ENCODE assay signal across 9 cellular contexts in genomic region chr3:10116928-10117327, GRCh38. TPM values are rescaled to one million over a fixed set of nuclear protein-coding genes. Genes with fewer than 3 reads are reported as not detected.
DNase-seq lines count a peak whose midpoint lies in the region; ATAC-seq lines count a peak whose summit lies in the region.
"Had no signal": no experiment of that assay in that cellular context is flagged by ENCODE, and none has a peak within 500 bp of the region (broad histone marks: within the 10 kb centered on the region; RNA-seq: fewer than 3 reads in every experiment).

No MANE protein-coding gene starts in this region.

- H3K4me1 Mint-ChIP-seq in stimulated activated naive CD8-positive, alpha-beta T cell treated with anti-CD3 and anti-CD28 coated beads, Interleukin-15, Interleukin-2, amounts not matched to agents 100 ng/mL and 50 ng/mL, for 24 hours (ENCODE audit: low read depth) = peaks cover 49% of the 10 kb centered on the region
- H3K4me1 Mint-ChIP-seq in activated CD4-positive, alpha-beta memory T cell treated with anti-CD3 and anti-CD28 coated beads, Interleukin-2, amount 10 ng/mL, durations not matched to agents 7 days and 5 days = peaks cover 47% of the 10 kb centered on the region
- H3K4me1 Mint-ChIP-seq in immature natural killer cell = peaks cover 30 to 53% of the 10 kb centered on the region in 2 donors

- CTCF ChIA-PET in activated CD4-positive, alpha-beta memory T cell treated with anti-CD3 and anti-CD28 coated beads, Interleukin-2, amount 10 ng/mL, durations not matched to agents 7 days and 5 days (lab: Charles Lee) = interaction anchor here (0.6 to 1.7 kb wide), 8 partner anchors 12 to 422 kb away, joined by 3 to 7 read pairs (median 4); no protein-coding TSS in a partner anchor

- POLR2A ChIA-PET in activated CD4-positive, alpha-beta memory T cell treated with anti-CD3 and anti-CD28 coated beads, Interleukin-2, amount 10 ng/mL, durations not matched to agents 7 days and 5 days (lab: Charles Lee) = interaction anchor here (0.7 to 1.7 kb wide), 7 partner anchors 10 to 204 kb away, joined by 3 to 6 read pairs (median 3); partner anchors contain the start of genes SEC13 and VHL

- no peak for ATAC-seq in stimulated activated naive CD8-positive, alpha-beta T cell treated with anti-CD3 and anti-CD28 coated beads, Interleukin-15, Interleukin-2, amounts not matched to agents 100 U/mL and 50 U/mL, for 24 hours
- no peak for ATAC-seq in GM19351 (IDR thresholded peaks at IDR 0.05; ENCODE audit: unreplicated experiment)
- ATAC-seq in HG02870 (IDR thresholded peaks at IDR 0.05; ENCODE audit: unreplicated experiment) = no peak

- H3K27me3 Mint-ChIP-seq in stimulated activated naive CD8-positive, alpha-beta T cell treated with anti-CD3 and anti-CD28 coated beads, Interleukin-15, Interleukin-2, amounts not matched to agents 100 ng/mL and 50 ng/mL, for 24 hours = peaks cover 1% of the 10 kb centered on the region
- H3K27me3 Mint-ChIP-seq in activated CD4-positive, alpha-beta memory T cell treated with anti-CD3 and anti-CD28 coated beads, Interleukin-2, amount 10 ng/mL, durations not matched to agents 7 days and 5 days = no peaks in the 10 kb centered on the region
- peaks cover 2 to 12% (median 10%) of the 10 kb centered on the region in 3 donors for H3K27me3 Mint-ChIP-seq in immature natural killer cell (ENCODE audit: low read depth in 3 of 3)

- DNase-seq in stimulated activated naive CD8-positive, alpha-beta T cell treated with anti-CD3 and anti-CD28 coated beads, Interleukin-15, Interleukin-2, amounts not matched to agents 100 U/mL and 50 U/mL, for 24 hours = no peak
- DNase-seq in activated CD4-positive, alpha-beta memory T cell treated with anti-CD3 and anti-CD28 coated beads, Interleukin-2, amount 10 ng/mL, durations not matched to agents 7 days and 5 days = no peak
- DNase-seq in immature natural killer cell = no peak
- no peak for DNase-seq in HuH-7 (ENCODE audit: low spot score)
- no peak for DNase-seq in pons (ENCODE audit: low spot score)
- DNase-seq: Peyer's patch had no signal

- H3K27ac Mint-ChIP-seq in stimulated activated naive CD8-positive, alpha-beta T cell treated with anti-CD3 and anti-CD28 coated beads, Interleukin-15, Interleukin-2, amounts not matched to agents 100 ng/mL and 50 ng/mL, for 24 hours = peak overlapping the region; percentile 98
- H3K27ac Mint-ChIP-seq in activated CD4-positive, alpha-beta memory T cell treated with anti-CD3 and anti-CD28 coated beads, Interleukin-2, amount 10 ng/mL, durations not matched to agents 7 days and 5 days = no peak overlapping the region
- peak overlapping the region in 2 of 6 donors; percentile 95 for H3K27ac Mint-ChIP-seq in immature natural killer cell

- peak overlapping the region; percentile 100 for H3K4me3 Mint-ChIP-seq in stimulated activated naive CD8-positive, alpha-beta T cell treated with anti-CD3 and anti-CD28 coated beads, Interleukin-15, Interleukin-2, amounts not matched to agents 100 ng/mL and 50 ng/mL, for 24 hours
- H3K4me3 Mint-ChIP-seq in activated CD4-positive, alpha-beta memory T cell treated with anti-CD3 and anti-CD28 coated beads, Interleukin-2, amount 10 ng/mL, durations not matched to agents 7 days and 5 days = peak overlapping the region; percentile 92
- H3K4me3 Mint-ChIP-seq in immature natural killer cell = peak overlapping the region; percentile 94 to 99 (median 98)

- peaks cover 36% of the 10 kb centered on the region for H3K36me3 Mint-ChIP-seq in stimulated activated naive CD8-positive, alpha-beta T cell treated with anti-CD3 and anti-CD28 coated beads, Interleukin-15, Interleukin-2, amounts not matched to agents 100 ng/mL and 50 ng/mL, for 24 hours (ENCODE audit: low read depth)
- peaks cover 31% of the 10 kb centered on the region for H3K36me3 Mint-ChIP-seq in activated CD4-positive, alpha-beta memory T cell treated with anti-CD3 and anti-CD28 coated beads, Interleukin-2, amount 10 ng/mL, durations not matched to agents 7 days and 5 days (ENCODE audit: low read depth)
- H3K36me3 Mint-ChIP-seq in immature natural killer cell = peaks cover 0 to 4% (median 0%) of the 10 kb centered on the region in 3 donors

- H3K9me3 Mint-ChIP-seq in stimulated activated naive CD8-positive, alpha-beta T cell treated with anti-CD3 and anti-CD28 coated beads, Interleukin-15, Interleukin-2, amounts not matched to agents 100 ng/mL and 50 ng/mL, for 24 hours = no peaks in the 10 kb centered on the region
- no peaks in the 10 kb centered on the region for H3K9me3 Mint-ChIP-seq in activated CD4-positive, alpha-beta memory T cell treated with anti-CD3 and anti-CD28 coated beads, Interleukin-2, amount 10 ng/mL, durations not matched to agents 7 days and 5 days
- H3K9me3 Mint-ChIP-seq in immature natural killer cell = no peaks in the 10 kb centered on the region

RNA-seq across cellular contexts. Expression of gene BRK1, which starts 1.5 kb away (rescaled TPM):
- total RNA-seq in activated CD4-positive, alpha-beta memory T cell treated with anti-CD3 and anti-CD28 coated beads, Interleukin-2, amount 10 ng/mL, durations not matched to agents 7 days and 5 days = 100 to 1,000 TPM; 117 to 118 TPM
- 100 to 1,000 TPM; 290 to 348 (median 301) TPM for polyA plus RNA-seq in immature natural killer cell

RNA-seq across cellular contexts. Expression of gene FANCD2OS, which starts 8.9 kb away (rescaled TPM):
- total RNA-seq in activated CD4-positive, alpha-beta memory T cell treated with anti-CD3 and anti-CD28 coated beads, Interleukin-2, amount 10 ng/mL, durations not matched to agents 7 days and 5 days = not detected
- not detected for polyA plus RNA-seq in immature natural killer cell
- total RNA-seq: Peyer's patch had no signal

RNA-seq across cellular contexts. Expression of gene VHL, which starts 24.6 kb away (rescaled TPM):
- 10 to 100 TPM; 68.5 to 73.2 TPM for total RNA-seq in activated CD4-positive, alpha-beta memory T cell treated with anti-CD3 and anti-CD28 coated beads, Interleukin-2, amount 10 ng/mL, durations not matched to agents 7 days and 5 days
- polyA plus RNA-seq in immature natural killer cell = 10 to 100 TPM in 2 of 3 donors, 1 to 10 TPM in 1; 6.6 to 47.8 (median 12.7) TPM

RNA-seq across cellular contexts. Expression of gene IRAK2, which starts 47.8 kb away (rescaled TPM):
- 1 to 10 TPM; 5.1 to 5.2 TPM for total RNA-seq in activated CD4-positive, alpha-beta memory T cell treated with anti-CD3 and anti-CD28 coated beads, Interleukin-2, amount 10 ng/mL, durations not matched to agents 7 days and 5 days
- 10 to 100 TPM; 14.5 to 37.5 (median 37.1) TPM for polyA plus RNA-seq in immature natural killer cell
